In genomic region chr2:224077773-224078507, GRCh38 we compare ENCODE assay signal across 16 cellular contexts.
"Had no signal": no experiment of that assay in that cellular context is flagged by ENCODE, and none has a peak within 500 bp of the region (broad histone marks: within the 10 kb centered on the region; RNA-seq: fewer than 3 reads in every experiment).

No MANE protein-coding gene starts in this region.

- H3K27me3 ChIP-seq: esophagus muscularis mucosa, foreskin keratinocyte, left lung, pancreas had no signal

- H3K27ac ChIP-seq: epithelial cell of prostate, esophagus muscularis mucosa, foreskin keratinocyte, left lung, lower lobe of right lung, pancreas had no signal

- H3K36me3 ChIP-seq: esophagus muscularis mucosa, left lung, lower lobe of right lung, pancreas had no signal

- FAIRE-seq: keratinocyte, pancreas, small intestine, urothelium cell line had no signal

- ATAC-seq: effector memory CD8-positive, alpha-beta T cell; foreskin keratinocyte; left lung; lower lobe of right lung; pancreas; right cardiac atrium had no signal

- DNase-seq: effector memory CD8-positive, alpha-beta T cell; foreskin keratinocyte; immature natural killer cell; left lung; lower lobe of right lung; naive B cell; occipital lobe; pancreas; right cardiac atrium; small intestine; stimulated activated CD4-positive, alpha-beta T cell treated with anti-CD3 and anti-CD28 coated beads, Interleukin-2, amount 100 ng/mL, for 48 hours; stimulated activated naive CD4-positive, alpha-beta T cell treated with Interleukin-2 at 50 U/mL for 16 hours had no signal

- H3K4me1 ChIP-seq: esophagus muscularis mucosa, foreskin keratinocyte, left lung, lower lobe of right lung, pancreas had no signal

- H3K9me3 ChIP-seq: esophagus muscularis mucosa, left lung, lower lobe of right lung, pancreas had no signal

- H3K4me3 ChIP-seq: esophagus muscularis mucosa, left lung, lower lobe of right lung, pancreas had no signal
